Comparison of ENCODE assay signal across 28 cellular contexts in the genomic region with DNA sequence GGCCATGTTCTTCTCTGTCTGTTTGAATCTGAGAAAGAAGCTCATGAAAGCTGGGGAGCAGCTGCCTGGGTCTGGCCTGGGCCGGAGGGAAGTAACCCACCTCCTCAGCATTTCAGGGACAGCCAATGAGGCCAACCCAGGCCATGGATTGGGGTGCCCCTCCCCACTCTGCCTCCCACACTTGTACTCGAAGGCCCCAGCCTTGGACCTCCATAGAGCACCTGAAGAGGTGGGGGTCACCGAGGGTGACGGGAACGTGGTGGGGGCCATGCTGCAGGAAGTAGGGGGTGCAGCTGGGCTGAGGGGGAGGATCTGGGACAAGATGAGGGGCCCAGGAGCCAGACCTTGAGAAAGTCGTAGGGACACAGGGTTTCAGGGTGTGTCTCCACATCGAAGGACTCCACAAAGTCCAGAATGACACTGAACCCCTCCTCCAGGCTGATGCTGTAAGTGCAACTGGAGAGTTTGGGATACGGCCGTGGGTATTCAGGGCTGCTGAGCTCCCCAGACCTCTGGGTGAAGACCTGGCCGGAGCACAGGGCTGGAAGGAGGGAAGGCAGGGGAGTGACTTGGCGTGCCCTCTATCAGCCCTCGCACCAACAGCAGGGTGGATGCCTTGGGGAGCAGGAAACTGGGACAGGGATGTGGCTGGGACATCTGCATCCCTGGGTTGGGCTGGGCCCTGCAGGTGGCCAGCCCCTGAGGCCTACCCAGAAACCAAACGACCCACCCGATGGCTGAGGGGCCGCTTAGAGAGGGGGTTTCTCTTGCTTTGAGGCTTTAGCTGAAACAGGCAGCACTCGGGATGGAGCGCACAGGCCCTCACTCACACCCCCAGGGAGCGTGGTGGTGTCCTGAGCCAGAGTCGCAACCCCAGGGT. TPM values are rescaled to one million over a fixed set of nuclear protein-coding genes. Genes with fewer than 3 reads are reported as not detected.
"Had no signal": no experiment of that assay in that cellular context is flagged by ENCODE, and none has a peak within 500 bp of the region (broad histone marks: within the 10 kb centered on the region; RNA-seq: fewer than 3 reads in every experiment).

No MANE protein-coding gene starts in this region.

- DNase-seq: activated CD4-positive, alpha-beta T cell treated with anti-CD3 and anti-CD28 coated beads for 36 hours; activated naive CD4-positive, alpha-beta T cell treated with Interleukin-2 at 50 U/mL for 16 hours; activated T-cell treated with anti-CD3 and anti-CD28 coated beads, Interleukin-2, amount 50 U/mL, for 48 hours; body of pancreas; dermis blood vessel endothelial cell; effector CD4-positive, alpha-beta T cell; esophagus squamous epithelium; foreskin melanocyte; heart right ventricle; islet precursor cell; left cardiac atrium; left ventricle myocardium superior; midbrain; naive thymus-derived CD4-positive, alpha-beta T cell; occipital lobe; right cardiac atrium; spleen; stimulated activated naive CD4-positive, alpha-beta T cell; T1000; testis; transverse colon had no signal

- H3K27me3 ChIP-seq: body of pancreas, heart right ventricle, testis, transverse colon had no signal

- H3K4me3 Mint-ChIP-seq: activated CD4-positive, alpha-beta T cell treated with anti-CD3 and anti-CD28 coated beads for 36 hours; activated naive CD8-positive, alpha-beta T cell; naive thymus-derived CD4-positive, alpha-beta T cell; neural crest cell; T-helper 17 cell had no signal

- H3K36me3 Mint-ChIP-seq: activated naive CD8-positive, alpha-beta T cell; naive thymus-derived CD4-positive, alpha-beta T cell had no signal

- H3K4me1 Mint-ChIP-seq: activated CD4-positive, alpha-beta T cell treated with anti-CD3 and anti-CD28 coated beads for 36 hours; naive thymus-derived CD4-positive, alpha-beta T cell; T-helper 17 cell had no signal

- H3K9me3 Mint-ChIP-seq: activated T-helper 2 cell treated with anti-CD3 and anti-CD28 coated beads, Interferon-gamma antibody, Interleukin-2, Interleukin-4, amounts not matched to agents 10 μg/mL and 5 μg/mL and 100 μg/mL, durations not matched to agents 14 hours and 24 hours and 36 hours; naive thymus-derived CD4-positive, alpha-beta T cell; neural crest cell had no signal

- ATAC-seq: activated CD4-positive, alpha-beta T cell treated with anti-CD3 and anti-CD28 coated beads for 36 hours; body of pancreas; left cardiac atrium; left ventricle myocardium superior; naive thymus-derived CD4-positive, alpha-beta T cell; right cardiac atrium; T-helper 17 cell had no signal

- H3K4me1 ChIP-seq: body of pancreas, spleen, testis had no signal

- H3K27ac Mint-ChIP-seq: activated CD4-positive, alpha-beta T cell treated with anti-CD3 and anti-CD28 coated beads for 36 hours; activated naive CD8-positive, alpha-beta T cell; activated T-helper 2 cell treated with anti-CD3 and anti-CD28 coated beads, Interferon-gamma antibody, Interleukin-2, Interleukin-4, amounts not matched to agents 10 μg/mL and 5 μg/mL and 100 μg/mL, durations not matched to agents 14 hours and 24 hours and 36 hours; naive thymus-derived CD4-positive, alpha-beta T cell; T-helper 17 cell had no signal

- H3K27me3 Mint-ChIP-seq: activated CD4-positive, alpha-beta T cell treated with anti-CD3 and anti-CD28 coated beads for 36 hours; activated naive CD8-positive, alpha-beta T cell; naive thymus-derived CD4-positive, alpha-beta T cell; T-helper 17 cell had no signal

- H3K4me3 ChIP-seq: body of pancreas, esophagus squamous epithelium, heart right ventricle, spleen, testis, transverse colon had no signal

- H3K27ac ChIP-seq: body of pancreas, epithelial cell of prostate, esophagus squamous epithelium, heart right ventricle, spleen, testis, transverse colon had no signal

- H3K36me3 ChIP-seq: esophagus squamous epithelium, heart right ventricle, spleen, transverse colon had no signal

- H3K9me3 ChIP-seq: body of pancreas, esophagus squamous epithelium, heart right ventricle, spleen, testis, transverse colon had no signal

RNA-seq across cellular contexts. Expression of a gene that starts 3.8 kb away (rescaled TPM):
- total RNA-seq: activated CD4-positive, alpha-beta T cell treated with anti-CD3 and anti-CD28 coated beads for 36 hours; aorta; body of pancreas; dermis blood vessel endothelial cell; glomerular endothelial cell; heart right ventricle; left cardiac atrium; left ventricle myocardium superior; neural crest cell; occipital lobe; right cardiac atrium; spleen; transverse colon had no signal
- polyA plus RNA-seq: right cardiac atrium had no signal
